8 cellular contexts compared by ENCODE assay signal in genomic region chr9:19184144-19184917, GRCh38. TPM values are rescaled to one million over a fixed set of nuclear protein-coding genes. Genes with fewer than 3 reads are reported as not detected.
DNase-seq lines count a peak whose midpoint lies in the region; ATAC-seq and TF ChIP-seq lines count a peak whose summit lies in the region.

No MANE protein-coding gene starts in this region.

- no peaks in the 10 kb centered on the region for H3K36me3 Mint-ChIP-seq in T-cell

- DNase-seq in AG04449 (ENCODE audit: low read depth, low spot score) = peak; percentile 55
- DNase-seq in GM19238 (ENCODE audit: insufficient read length, low spot score) = peak; percentile 29
- DNase-seq in T-cell = peak; percentile 51 to 87 (median 73)
- DNase-seq in adrenal gland = peak; percentile 51 to 86 (median 75)
- DNase-seq in left ventricle myocardium superior = peak; percentile 74
- DNase-seq in sigmoid colon = peak; percentile 95
- no peak for DNase-seq in NCI-H748 treated with DMSO at 0.1 percent for 48 hours (lab: John Stamatoyannopoulos, UW)

- CTCF ChIA-PET in AG04449 (lab: Yijun Ruan, JAX) = interaction anchor here (0.7 to 3.8 kb wide), 5 partner anchors 10 to 272 kb away, joined by 3 to 36 read pairs (median 3); no protein-coding TSS in a partner anchor
- CTCF ChIA-PET in T-cell (lab: Charles Lee) = interaction anchor here (0.6 to 2.1 kb wide), 5 partner anchors 10 to 280 kb away, joined by 3 to 10 read pairs (median 6); partner anchors contain the start of gene RRAGA (in 1 of the 2)

- H3K9me3 ChIP-seq in adrenal gland (replicated peaks in 1 of 3) (no peaks in the 10 kb centered on the region), sigmoid colon (no peaks in the 10 kb centered on the region)

- no peaks in the 10 kb centered on the region for H3K9me3 Mint-ChIP-seq in T-cell

- no peak for TF ChIP-seq CTCF in AG04449 (IDR thresholded peaks at IDR 0.05; ENCODE audit: insufficient read depth, low read length, missing control alignments)
- peak in 1 of 6 experiments; percentile 6 for TF ChIP-seq CTCF in adrenal gland (IDR thresholded peaks at IDR 0.05)
- no peak for TF ChIP-seq CTCF in sigmoid colon (IDR thresholded peaks at IDR 0.05)

- H3K27me3 ChIP-seq in adrenal gland (no peaks in the 10 kb centered on the region), sigmoid colon (no peaks in the 10 kb centered on the region)

- H3K4me1 Mint-ChIP-seq in T-cell = peaks cover 14 to 35% (median 29%) of the 10 kb centered on the region in 3 donors

- H3K27ac ChIP-seq in adrenal gland = peak overlapping the region; percentile 50 to 88 (median 65)
- peak overlapping the region; percentile 72 to 91 (median 82) for H3K27ac ChIP-seq in sigmoid colon

- H3K4me3 Mint-ChIP-seq in T-cell = peak overlapping the region; percentile 15 to 64 (median 31)

- peak overlapping the region; percentile 97 to 98 for H3K27ac Mint-ChIP-seq in T-cell

- no peaks in the 10 kb centered on the region for H3K27me3 Mint-ChIP-seq in T-cell

- WGBS in adrenal gland, 4 donors = 24 to 43% (median 36%) methylated on average over 7 of the region's 7 CpGs
- WGBS in sigmoid colon, 2 donors = 1 to 9% methylated on average over 7 of the region's 7 CpGs

- intact Hi-C loops in adrenal gland (cut with DNase I) = no loop called here
- intact Hi-C loops in left ventricle myocardium superior (cut with micrococcal nuclease) = no loop called here
- intact Hi-C loops in sigmoid colon (cut with DNase I) = loop anchor here (1.0 kb wide), 1 partner anchor 46 kb away; the partner anchor contains the start of gene DENND4C

- ATAC-seq in HG03354 (IDR thresholded peaks at IDR 0.05; ENCODE audit: poor library complexity, severe bottlenecking, unreplicated experiment) (peak; percentile 99), T-cell (replicated peaks in 1 of 4) (peak; percentile 99 to 100 (median 100)), left ventricle myocardium superior (peak; percentile 91)

- peaks cover 24 to 26% of the 10 kb centered on the region in 2 donors for H3K4me1 ChIP-seq in adrenal gland (replicated peaks in 1 of 2)
- H3K4me1 ChIP-seq in sigmoid colon = peaks cover 0 to 27% (median 23%) of the 10 kb centered on the region in 4 donors

- H3K4me3 ChIP-seq in AG04449 (ENCODE audit: low read depth, low read length) (no peak overlapping the region), adrenal gland (no peak overlapping the region), sigmoid colon (no peak overlapping the region)

- TF ChIP-seq EP300 in sigmoid colon (IDR thresholded peaks at IDR 0.05) = peak in 2 of 4 donors; percentile 46 to 68

- POLR2A ChIA-PET in AG04449 (lab: Yijun Ruan, JAX) = interaction anchor here (0.7 to 1.5 kb wide), 4 partner anchors 10 to 729 kb away, joined by 3 to 4 read pairs (median 4); no protein-coding TSS in a partner anchor
- POLR2A ChIA-PET in T-cell (lab: Charles Lee) = interaction anchor here (0.6 to 0.7 kb wide), 5 partner anchors 47 to 1893 kb away, joined by 3 to 13 read pairs (median 5); partner anchors contain the start of gene IFNB1 (in 1 of the 2)

- peak in 1 of 2 donors; percentile 10 for TF ChIP-seq POLR2A in adrenal gland (IDR thresholded peaks at IDR 0.05)
- no peak for TF ChIP-seq POLR2A in sigmoid colon (IDR thresholded peaks at IDR 0.05)

- no peaks in the 10 kb centered on the region for H3K36me3 ChIP-seq in adrenal gland (replicated peaks in 1 of 2)
- no peaks in the 10 kb centered on the region for H3K36me3 ChIP-seq in sigmoid colon

RNA-seq across cellular contexts. Expression of gene DENND4C, which starts 46.2 kb away (rescaled TPM):
- total RNA-seq in T-cell (10 to 100 TPM; 49.6 to 55.7 (median 53.3) TPM), adrenal gland (10 to 100 TPM; 34.6 to 81.6 (median 52.1) TPM), left ventricle myocardium superior (22.8 TPM), sigmoid colon (100 to 1,000 TPM in 3 of 4 donors, 10 to 100 TPM in 1; 75.6 to 109 (median 101) TPM)
- polyA plus RNA-seq in adrenal gland (10 to 100 TPM in 1 of 3 donors, 1 to 10 TPM in 2; 5.0 to 29.7 (median 7.0) TPM), sigmoid colon (10 to 100 TPM; 11.3 to 15.5 (median 14.4) TPM)

RNA-seq across cellular contexts. Expression of gene PLIN2, which starts 57.0 kb away (rescaled TPM):
- total RNA-seq in T-cell (10 to 100 TPM; 15.6 to 47.3 (median 38.7) TPM), adrenal gland (100 to 1,000 TPM; 134 to 426 (median 221) TPM), left ventricle myocardium superior (45.1 TPM), sigmoid colon (100 to 1,000 TPM in 1 of 4 donors, 10 to 100 TPM in 3; 38.6 to 189 (median 54.4) TPM)
- polyA plus RNA-seq in adrenal gland (100 to 1,000 TPM in 1 of 3 donors, 10 to 100 TPM in 2; 43.4 to 134 (median 81.2) TPM), sigmoid colon (100 to 1,000 TPM in 1 of 3 donors, 10 to 100 TPM in 2; 68.4 to 161 (median 81.7) TPM)
